2 cellular contexts compared by ENCODE assay signal in the genomic region with DNA sequence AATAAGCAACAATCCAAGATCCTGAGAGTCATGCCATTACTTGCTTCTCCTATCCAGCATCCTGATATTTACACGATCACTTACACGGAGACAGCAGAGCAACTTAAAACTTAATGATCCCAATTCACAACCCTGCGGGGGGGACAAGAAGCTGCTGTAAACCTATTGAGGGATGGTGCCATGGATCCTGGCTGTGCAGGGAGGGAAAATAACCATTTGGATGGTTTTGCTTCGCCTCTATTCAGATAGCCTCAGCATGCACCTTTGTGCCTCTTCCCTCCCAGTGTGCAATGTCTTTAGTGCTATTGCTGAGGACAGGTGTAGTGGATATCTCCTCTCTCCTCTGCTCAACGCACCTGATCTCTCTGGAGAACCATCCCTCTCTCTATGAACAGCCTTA.
TF ChIP-seq lines count a peak whose summit lies in the region.

No MANE protein-coding gene starts in this region.

TF ChIP-seq in GM23338, 12 proteins besides CTCF, POLR2A, EP300 and RAD21 (continued from another document):
- TF ChIP-seq, protein P1, sequence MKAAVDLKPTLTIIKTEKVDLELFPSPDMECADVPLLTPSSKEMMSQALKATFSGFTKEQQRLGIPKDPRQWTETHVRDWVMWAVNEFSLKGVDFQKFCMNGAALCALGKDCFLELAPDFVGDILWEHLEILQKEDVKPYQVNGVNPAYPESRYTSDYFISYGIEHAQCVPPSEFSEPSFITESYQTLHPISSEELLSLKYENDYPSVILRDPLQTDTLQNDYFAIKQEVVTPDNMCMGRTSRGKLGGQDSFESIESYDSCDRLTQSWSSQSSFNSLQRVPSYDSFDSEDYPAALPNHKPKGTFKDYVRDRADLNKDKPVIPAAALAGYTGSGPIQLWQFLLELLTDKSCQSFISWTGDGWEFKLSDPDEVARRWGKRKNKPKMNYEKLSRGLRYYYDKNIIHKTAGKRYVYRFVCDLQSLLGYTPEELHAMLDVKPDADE (IDR thresholded peaks at IDR 0.05) = no peak
- TF ChIP-seq, protein P2, sequence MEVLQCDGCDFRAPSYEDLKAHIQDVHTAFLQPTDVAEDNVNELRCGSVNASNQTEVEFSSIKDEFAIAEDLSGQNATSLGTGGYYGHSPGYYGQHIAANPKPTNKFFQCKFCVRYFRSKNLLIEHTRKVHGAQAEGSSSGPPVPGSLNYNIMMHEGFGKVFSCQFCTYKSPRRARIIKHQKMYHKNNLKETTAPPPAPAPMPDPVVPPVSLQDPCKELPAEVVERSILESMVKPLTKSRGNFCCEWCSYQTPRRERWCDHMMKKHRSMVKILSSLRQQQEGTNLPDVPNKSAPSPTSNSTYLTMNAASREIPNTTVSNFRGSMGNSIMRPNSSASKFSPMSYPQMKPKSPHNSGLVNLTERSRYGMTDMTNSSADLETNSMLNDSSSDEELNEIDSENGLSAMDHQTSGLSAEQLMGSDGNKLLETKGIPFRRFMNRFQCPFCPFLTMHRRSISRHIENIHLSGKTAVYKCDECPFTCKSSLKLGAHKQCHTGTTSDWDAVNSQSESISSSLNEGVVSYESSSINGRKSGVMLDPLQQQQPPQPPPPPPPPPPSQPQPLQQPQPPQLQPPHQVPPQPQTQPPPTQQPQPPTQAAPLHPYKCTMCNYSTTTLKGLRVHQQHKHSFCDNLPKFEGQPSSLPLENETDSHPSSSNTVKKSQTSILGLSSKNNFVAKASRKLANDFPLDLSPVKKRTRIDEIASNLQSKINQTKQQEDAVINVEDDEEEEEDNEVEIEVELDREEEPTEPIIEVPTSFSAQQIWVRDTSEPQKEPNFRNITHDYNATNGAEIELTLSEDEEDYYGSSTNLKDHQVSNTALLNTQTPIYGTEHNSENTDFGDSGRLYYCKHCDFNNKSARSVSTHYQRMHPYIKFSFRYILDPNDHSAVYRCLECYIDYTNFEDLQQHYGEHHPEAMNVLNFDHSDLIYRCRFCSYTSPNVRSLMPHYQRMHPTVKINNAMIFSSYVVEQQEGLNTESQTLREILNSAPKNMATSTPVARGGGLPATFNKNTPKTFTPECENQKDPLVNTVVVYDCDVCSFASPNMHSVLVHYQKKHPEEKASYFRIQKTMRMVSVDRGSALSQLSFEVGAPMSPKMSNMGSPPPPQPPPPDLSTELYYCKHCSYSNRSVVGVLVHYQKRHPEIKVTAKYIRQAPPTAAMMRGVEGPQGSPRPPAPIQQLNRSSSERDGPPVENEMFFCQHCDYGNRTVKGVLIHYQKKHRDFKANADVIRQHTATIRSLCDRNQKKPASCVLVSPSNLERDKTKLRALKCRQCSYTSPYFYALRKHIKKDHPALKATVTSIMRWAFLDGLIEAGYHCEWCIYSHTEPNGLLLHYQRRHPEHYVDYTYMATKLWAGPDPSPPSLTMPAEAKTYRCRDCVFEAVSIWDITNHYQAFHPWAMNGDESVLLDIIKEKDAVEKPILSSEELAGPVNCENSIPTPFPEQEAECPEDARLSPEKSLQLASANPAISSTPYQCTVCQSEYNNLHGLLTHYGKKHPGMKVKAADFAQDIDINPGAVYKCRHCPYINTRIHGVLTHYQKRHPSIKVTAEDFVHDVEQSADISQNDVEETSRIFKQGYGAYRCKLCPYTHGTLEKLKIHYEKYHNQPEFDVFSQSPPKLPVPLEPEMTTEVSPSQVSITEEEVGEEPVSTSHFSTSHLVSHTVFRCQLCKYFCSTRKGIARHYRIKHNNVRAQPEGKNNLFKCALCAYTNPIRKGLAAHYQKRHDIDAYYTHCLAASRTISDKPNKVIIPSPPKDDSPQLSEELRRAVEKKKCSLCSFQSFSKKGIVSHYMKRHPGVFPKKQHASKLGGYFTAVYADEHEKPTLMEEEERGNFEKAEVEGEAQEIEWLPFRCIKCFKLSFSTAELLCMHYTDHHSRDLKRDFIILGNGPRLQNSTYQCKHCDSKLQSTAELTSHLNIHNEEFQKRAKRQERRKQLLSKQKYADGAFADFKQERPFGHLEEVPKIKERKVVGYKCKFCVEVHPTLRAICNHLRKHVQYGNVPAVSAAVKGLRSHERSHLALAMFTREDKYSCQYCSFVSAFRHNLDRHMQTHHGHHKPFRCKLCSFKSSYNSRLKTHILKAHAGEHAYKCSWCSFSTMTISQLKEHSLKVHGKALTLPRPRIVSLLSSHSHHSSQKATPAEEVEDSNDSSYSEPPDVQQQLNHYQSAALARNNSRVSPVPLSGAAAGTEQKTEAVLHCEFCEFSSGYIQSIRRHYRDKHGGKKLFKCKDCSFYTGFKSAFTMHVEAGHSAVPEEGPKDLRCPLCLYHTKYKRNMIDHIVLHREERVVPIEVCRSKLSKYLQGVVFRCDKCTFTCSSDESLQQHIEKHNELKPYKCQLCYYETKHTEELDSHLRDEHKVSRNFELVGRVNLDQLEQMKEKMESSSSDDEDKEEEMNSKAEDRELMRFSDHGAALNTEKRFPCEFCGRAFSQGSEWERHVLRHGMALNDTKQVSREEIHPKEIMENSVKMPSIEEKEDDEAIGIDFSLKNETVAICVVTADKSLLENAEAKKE (CRISPR knock-in tag; IDR thresholded peaks at IDR 0.05) = peak; percentile 95

TF ChIP-seq in H1, 55 proteins besides CTCF, POLR2A, EP300 and RAD21 (continued from another document):
- 0 out of 2 replicates have a peak, but pooled peaks have one; percentile 24 for TF ChIP-seq TEAD4 (IDR thresholded peaks at IDR 0.05; ENCODE audit: low read depth, low read length)
- TF ChIP-seq, protein P3, sequence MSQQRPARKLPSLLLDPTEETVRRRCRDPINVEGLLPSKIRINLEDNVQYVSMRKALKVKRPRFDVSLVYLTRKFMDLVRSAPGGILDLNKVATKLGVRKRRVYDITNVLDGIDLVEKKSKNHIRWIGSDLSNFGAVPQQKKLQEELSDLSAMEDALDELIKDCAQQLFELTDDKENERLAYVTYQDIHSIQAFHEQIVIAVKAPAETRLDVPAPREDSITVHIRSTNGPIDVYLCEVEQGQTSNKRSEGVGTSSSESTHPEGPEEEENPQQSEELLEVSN (IDR thresholded peaks at IDR 0.05) = peak; percentile 82
- TF ChIP-seq, protein P4, sequence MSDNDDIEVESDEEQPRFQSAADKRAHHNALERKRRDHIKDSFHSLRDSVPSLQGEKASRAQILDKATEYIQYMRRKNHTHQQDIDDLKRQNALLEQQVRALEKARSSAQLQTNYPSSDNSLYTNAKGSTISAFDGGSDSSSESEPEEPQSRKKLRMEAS (IDR thresholded peaks at IDR 0.05) = peak; percentile 65
- peak; percentile 95 for TF ChIP-seq NANOG (IDR thresholded peaks at IDR 0.05; ENCODE audit: insufficient read depth, low read depth, low read length, poor library complexity, severe bottlenecking)
- peak in 1 of 2 experiments; percentile 15; a peak in 1 of 4 replicates for TF ChIP-seq HDAC2 (IDR thresholded peaks at IDR 0.05; ENCODE audit: borderline replicate concordance in 1 of 2, low read depth in 2 of 2, low read length in 2 of 2)
